ENCODE assay signal across 1 cellular context in genomic region chr20:63223826-63224207, GRCh38.
TF ChIP-seq lines count a peak whose summit lies in the region.

No MANE protein-coding gene starts in this region.

TF ChIP-seq in H1, 55 proteins besides CTCF, POLR2A, EP300 and RAD21:
- TF ChIP-seq RNF2 (IDR thresholded peaks at IDR 0.05; ENCODE audit: borderline replicate concordance, low read depth, low read length, missing control alignments, poor library complexity, severe bottlenecking) (no peak), CTBP2 (IDR thresholded peaks at IDR 0.05; ENCODE audit: borderline replicate concordance, insufficient read depth, insufficient read length, low read length) (no peak)
